ENCODE assay signal across 9 cellular contexts in the genomic region with DNA sequence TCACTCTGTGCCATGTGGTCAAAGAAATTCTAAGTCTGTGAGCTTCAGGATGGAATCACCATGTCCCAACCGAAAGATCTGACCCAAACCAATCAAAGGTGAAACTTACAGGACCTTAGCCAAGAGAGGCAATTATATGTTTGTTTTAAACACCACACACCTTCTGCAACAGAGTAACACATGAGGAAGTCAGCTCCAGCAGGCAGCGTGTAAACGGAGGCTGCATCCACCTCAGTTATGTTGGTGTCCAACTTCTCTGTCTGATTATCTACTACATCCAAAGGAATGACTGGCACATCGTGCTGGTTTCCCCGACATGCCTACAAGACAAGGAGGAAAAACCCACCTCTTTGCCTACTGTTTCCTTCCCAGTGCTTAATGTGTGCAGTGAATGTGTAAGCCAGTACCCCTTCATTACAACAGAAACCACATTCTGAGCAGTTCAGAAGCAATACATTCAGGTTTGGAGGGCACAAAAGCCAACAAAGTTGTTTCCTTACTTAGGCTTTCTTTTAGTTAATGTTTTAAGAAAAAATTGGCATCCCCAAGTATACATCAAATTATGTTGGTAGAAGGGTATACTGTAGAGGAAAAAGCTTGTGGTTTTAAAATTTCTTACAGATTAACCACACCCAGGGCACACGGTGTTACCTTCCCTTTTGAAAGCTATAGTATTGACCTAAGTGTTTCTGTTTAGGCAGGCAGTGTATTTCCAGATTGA. TPM values are rescaled to one million over a fixed set of nuclear protein-coding genes. Genes with fewer than 3 reads are reported as not detected.
DNase-seq lines count a peak whose midpoint lies in the region; ATAC-seq and TF ChIP-seq lines count a peak whose summit lies in the region.
"Had no signal": no experiment of that assay in that cellular context is flagged by ENCODE, and none has a peak within 500 bp of the region (broad histone marks: within the 10 kb centered on the region; RNA-seq: fewer than 3 reads in every experiment).

No MANE protein-coding gene starts in this region.

- peaks cover 25% of the 10 kb centered on the region for H3K4me1 Mint-ChIP-seq in activated naive CD8-positive, alpha-beta T cell treated with anti-CD3 and anti-CD28 coated beads for 36 hours
- no peaks in the 10 kb centered on the region for H3K4me1 Mint-ChIP-seq in chondrocyte (ENCODE audit: low read depth)

- TF ChIP-seq CTCF in chondrocyte (IDR thresholded peaks at IDR 0.05) = no peak

- H3K36me3 Mint-ChIP-seq in activated naive CD8-positive, alpha-beta T cell treated with anti-CD3 and anti-CD28 coated beads for 36 hours = peaks cover 54% of the 10 kb centered on the region
- H3K36me3 Mint-ChIP-seq in chondrocyte (ENCODE audit: low read depth) = peaks cover 26% of the 10 kb centered on the region

- no peak for DNase-seq in activated naive CD8-positive, alpha-beta T cell treated with anti-CD3 and anti-CD28 coated beads for 36 hours
- DNase-seq in dedifferentiated amniotic fluid mesenchymal stem cell (ENCODE audit: extremely low spot score) (no peak), NCI-H226 (no peak), DMS153 (lab: John Stamatoyannopoulos, UW) (no peak), chondrocyte (ENCODE audit: low spot score) (no peak)
- DNase-seq: testis had no signal

- no peak overlapping the region for H3K4me3 Mint-ChIP-seq in activated naive CD8-positive, alpha-beta T cell treated with anti-CD3 and anti-CD28 coated beads for 36 hours
- H3K4me3 Mint-ChIP-seq in chondrocyte (ENCODE audit: unreplicated experiment) = no peak overlapping the region

- peaks cover 5% of the 10 kb centered on the region for H3K9me3 Mint-ChIP-seq in activated naive CD8-positive, alpha-beta T cell treated with anti-CD3 and anti-CD28 coated beads for 36 hours
- H3K9me3 Mint-ChIP-seq in chondrocyte (ENCODE audit: low read depth) = no peaks in the 10 kb centered on the region

- peak overlapping the region; percentile 83 for H3K27ac Mint-ChIP-seq in activated naive CD8-positive, alpha-beta T cell treated with anti-CD3 and anti-CD28 coated beads for 36 hours
- no peak overlapping the region for H3K27ac Mint-ChIP-seq in chondrocyte (ENCODE audit: unreplicated experiment)

- no peaks in the 10 kb centered on the region for H3K27me3 Mint-ChIP-seq in activated naive CD8-positive, alpha-beta T cell treated with anti-CD3 and anti-CD28 coated beads for 36 hours
- H3K27me3 Mint-ChIP-seq in chondrocyte (ENCODE audit: low read depth) = no peaks in the 10 kb centered on the region

- TF ChIP-seq POLR2A in GM18505 (IDR thresholded peaks at IDR 0.05; ENCODE audit: borderline replicate concordance, extremely low read depth, insufficient read depth, insufficient read length) = no peak

- ATAC-seq in GM18505 (IDR thresholded peaks at IDR 0.05; ENCODE audit: unreplicated experiment) (peak; percentile 92), GM19468 (IDR thresholded peaks at IDR 0.05; ENCODE audit: extremely low read depth, unreplicated experiment) (peak; percentile 65), HG03108 (IDR thresholded peaks at IDR 0.05; ENCODE audit: unreplicated experiment) (peak; percentile 94)

RNA-seq across cellular contexts. Expression of a gene that starts 12.4 kb away (rescaled TPM):
- total RNA-seq in activated naive CD8-positive, alpha-beta T cell treated with anti-CD3 and anti-CD28 coated beads for 36 hours = 10 to 100 TPM; 22.2 to 23.5 TPM
- total RNA-seq in chondrocyte = 16.3 to 19.1 TPM (median 16.7 TPM) in 3 replicates

RNA-seq across cellular contexts. Expression of a gene that starts 39.0 kb away (rescaled TPM):
- total RNA-seq in activated naive CD8-positive, alpha-beta T cell treated with anti-CD3 and anti-CD28 coated beads for 36 hours = 10 to 100 TPM; 24.0 to 31.2 TPM
- 39.2 to 43.4 TPM (median 41.3 TPM) in 3 replicates for total RNA-seq in chondrocyte
